Comparison of ENCODE assay signal across 11 cellular contexts in the genomic region with DNA sequence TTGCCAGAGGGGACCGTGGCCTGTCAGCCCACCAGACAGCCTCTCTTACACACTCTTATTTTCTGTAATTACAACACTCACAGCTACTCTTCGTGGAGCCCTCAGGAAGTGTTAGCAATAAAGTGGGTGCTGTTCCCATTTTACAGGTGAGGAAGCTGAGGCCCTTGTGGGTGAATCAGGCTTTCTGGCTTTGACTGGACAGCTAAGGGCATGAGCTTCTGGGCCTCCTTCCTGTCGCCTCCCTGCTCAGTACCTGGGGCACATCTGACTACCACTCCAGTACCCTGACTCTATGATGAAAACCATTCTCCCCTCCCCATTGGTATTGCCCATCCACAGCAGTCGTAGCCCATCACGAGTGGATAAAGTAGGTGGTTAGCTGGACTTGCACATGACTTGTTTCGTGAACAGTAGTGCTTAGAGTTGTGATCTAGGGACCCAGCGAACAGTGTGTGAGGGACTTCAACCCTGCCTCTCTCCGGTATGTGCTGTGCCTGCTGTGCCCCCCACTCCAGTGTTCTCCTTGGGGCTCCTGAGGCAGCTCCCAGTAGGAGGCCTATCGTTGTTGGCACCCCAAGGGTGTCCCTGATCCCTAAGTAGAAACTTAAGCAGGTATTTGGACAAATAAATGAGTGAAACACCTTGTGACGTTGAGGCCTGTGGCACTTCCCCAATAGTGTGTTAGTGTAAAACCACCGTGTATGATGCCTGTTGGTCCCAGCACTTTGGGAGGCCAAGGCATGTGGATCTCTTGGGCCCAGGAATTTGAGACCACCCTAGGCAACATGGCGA. TPM values are rescaled to one million over a fixed set of nuclear protein-coding genes. Genes with fewer than 3 reads are reported as not detected.
A peak's percentile ranks its signal among the peaks of the same experiment; 100 is the strongest.
DNase-seq lines count a peak whose midpoint lies in the region; ATAC-seq, FAIRE-seq and TF ChIP-seq lines count a peak whose summit lies in the region.
"Had no signal": no experiment of that assay in that cellular context is flagged by ENCODE, and none has a peak within 500 bp of the region (broad histone marks: within the 10 kb centered on the region; RNA-seq: fewer than 3 reads in every experiment).

No MANE protein-coding gene starts in this region.

- no peaks in the 10 kb centered on the region for H3K9me3 ChIP-seq in SU-DHL-6 (ENCODE audit: insufficient read depth, low read length)
- H3K9me3 ChIP-seq in H1 (ENCODE audit: insufficient read depth in 2 of 2, low read depth in 1 of 2, low read length in 1 of 2) = no peaks in the 10 kb centered on the region

- H3K27me3 ChIP-seq in SU-DHL-6 (ENCODE audit: low read length) (no peaks in the 10 kb centered on the region), H1 (replicated peaks in 1 of 4; ENCODE audit: control insufficient read depth in 3 of 4, extremely low read depth in 1 of 4, insufficient read depth in 3 of 4, low read length in 3 of 4) (no peaks in the 10 kb centered on the region), H7 (ENCODE audit: control insufficient read depth, insufficient read depth, low read length) (no peaks in the 10 kb centered on the region)

- H3K23me2 ChIP-seq in H1 (ENCODE audit: low read depth, low read length) = no peaks in the 10 kb centered on the region; the same call in 1 of the 2 replicates

- peak in 1 of 2 experiments; percentile 22; a peak in 1 of 3 replicates for TF ChIP-seq POLR2A in H1 (IDR thresholded peaks at IDR 0.05; ENCODE audit: control extremely low read depth in 1 of 2, low read depth in 2 of 2, low read length in 2 of 2)

- H3K36me3 ChIP-seq in SU-DHL-6 (ENCODE audit: low read length) (no peaks in the 10 kb centered on the region), H1 (ENCODE audit: control insufficient read depth in 2 of 4, insufficient read depth in 4 of 4, low read length in 3 of 4) (no peaks in the 10 kb centered on the region), H7 (replicated peaks; ENCODE audit: control insufficient read depth, insufficient read depth, low read length) (no peaks in the 10 kb centered on the region)

- ATAC-seq in HG02642 (IDR thresholded peaks at IDR 0.05; ENCODE audit: poor library complexity, unreplicated experiment) (no peak), sciatic nerve (no peak)

- H3K4me1 Mint-ChIP-seq in activated naive CD4-positive, alpha-beta T cell treated with anti-CD3 and anti-CD28 coated beads, Interleukin-2, amount 50 U/mL, for 24 hours = peaks cover 79% of the 10 kb centered on the region
- peaks cover 78% of the 10 kb centered on the region for H3K4me1 Mint-ChIP-seq in stimulated activated naive CD8-positive, alpha-beta T cell treated with anti-CD3 and anti-CD28 coated beads, Interleukin-15, Interleukin-2, amounts not matched to agents 100 ng/mL and 50 ng/mL, for 24 hours (ENCODE audit: low read depth)

- no peak for FAIRE-seq in H1 (lab: Jason Lieb, UNC)

- H2BK20ac ChIP-seq in H1 (ENCODE audit: low read length) = no peak overlapping the region

- no peak overlapping the region for H3K4me3 ChIP-seq in SU-DHL-6 (ENCODE audit: insufficient read depth, low read length, poor library complexity, severe bottlenecking)
- no peak overlapping the region for H3K4me3 ChIP-seq in H1 (ENCODE audit: extremely low read depth in 1 of 4, insufficient read depth in 2 of 4, low read depth in 3 of 4, low read length in 4 of 4)
- no peak overlapping the region for H3K4me3 ChIP-seq in H7 (ENCODE audit: insufficient read depth, low read depth, low read length)

- H2BK5ac ChIP-seq in H1 (ENCODE audit: low read depth, low read length) = peak overlapping the region; percentile 81

- H3K4me1 ChIP-seq in H1 (replicated peaks in 1 of 4; ENCODE audit: control insufficient read depth in 3 of 4, insufficient read depth in 4 of 4, low read length in 3 of 4) = peaks cover 7 to 18% (median 10%) of the 10 kb centered on the region in 4 experiments; a peak in 6 of 7 replicates

- H4K20me1 ChIP-seq in SU-DHL-6 (ENCODE audit: low read depth, low read length) (peaks cover 12% of the 10 kb centered on the region; the same call in 1 of the 2 replicates), H1 (replicated peaks in 1 of 2; ENCODE audit: control insufficient read depth in 1 of 2, insufficient read depth in 2 of 2, low read length in 2 of 2) (peaks cover 30 to 45% of the 10 kb centered on the region in 2 experiments)

- H3K56ac ChIP-seq in H1 (replicated peaks; ENCODE audit: insufficient read length, low read depth, low read length) = no peak overlapping the region

- H3K14ac ChIP-seq in H1 (ENCODE audit: insufficient read length) = no peak overlapping the region

- no peak overlapping the region for H3K9ac ChIP-seq in SU-DHL-6 (ENCODE audit: low read length)
- H3K9ac ChIP-seq in H1 (replicated peaks in 1 of 4; ENCODE audit: extremely low read depth in 1 of 4, low read depth in 3 of 4, low read length in 3 of 4) = no peak overlapping the region

- H2BK120ac ChIP-seq in H1 (replicated peaks; ENCODE audit: low read depth, low read length) = no peak overlapping the region

- H4K5ac ChIP-seq in H1 (ENCODE audit: insufficient read length, low read depth, low read length) = no peak overlapping the region

- peaks cover 13% of the 10 kb centered on the region for H3K36me3 Mint-ChIP-seq in activated naive CD4-positive, alpha-beta T cell treated with anti-CD3 and anti-CD28 coated beads, Interleukin-2, amount 50 U/mL, for 24 hours
- H3K36me3 Mint-ChIP-seq in stimulated activated naive CD8-positive, alpha-beta T cell treated with anti-CD3 and anti-CD28 coated beads, Interleukin-15, Interleukin-2, amounts not matched to agents 100 ng/mL and 50 ng/mL, for 24 hours (ENCODE audit: low read depth) = peaks cover 30% of the 10 kb centered on the region

- no peak for DNase-seq in activated naive CD4-positive, alpha-beta T cell treated with anti-CD3 and anti-CD28 coated beads, Interleukin-2, amount 50 U/mL, for 16 hours
- no peak for DNase-seq in H1 (ENCODE audit: low read depth in 1 of 2, low spot score in 2 of 2)
- no peak for DNase-seq in sciatic nerve (ENCODE audit: low spot score)
- DNase-seq in H7 = no peak
- DNase-seq: amygdala, NCI-H1092 treated with DMSO at 0.1 percent for 48 hours, T1000 had no signal

- TF ChIP-seq RAD21 in H1 (IDR thresholded peaks at IDR 0.05 in 1 of 2, conservative IDR thresholded peaks at IDR 0.05 in 1 of 2; ENCODE audit: low read depth in 2 of 2, low read length in 2 of 2) = no peak

- H3F3A ChIP-seq in SU-DHL-6 (ENCODE audit: insufficient read depth) = peaks cover 16% of the 10 kb centered on the region; the same call in 1 of the 2 replicates

- H3K4me3 Mint-ChIP-seq in activated naive CD4-positive, alpha-beta T cell treated with anti-CD3 and anti-CD28 coated beads, Interleukin-2, amount 50 U/mL, for 24 hours = no peak overlapping the region
- peak overlapping the region; percentile 23 for H3K4me3 Mint-ChIP-seq in stimulated activated naive CD8-positive, alpha-beta T cell treated with anti-CD3 and anti-CD28 coated beads, Interleukin-15, Interleukin-2, amounts not matched to agents 100 ng/mL and 50 ng/mL, for 24 hours

- H3K79me2 ChIP-seq in SU-DHL-6 (ENCODE audit: insufficient read depth, low read length) (peaks cover 92% of the 10 kb centered on the region), H1 (ENCODE audit: control insufficient read depth in 1 of 2, insufficient read depth in 2 of 2, low read length in 2 of 2) (peaks cover 45 to 96% of the 10 kb centered on the region in 2 experiments)

- H3K4me2 ChIP-seq in SU-DHL-6 (ENCODE audit: low read depth, low read length, poor library complexity, severe bottlenecking) = peak overlapping the region; percentile 2
- no peak overlapping the region for H3K4me2 ChIP-seq in H1 (ENCODE audit: insufficient read depth in 1 of 2, low read depth in 2 of 2, low read length in 2 of 2)

- H2AFZ ChIP-seq in SU-DHL-6 (ENCODE audit: low read depth, low read length, severe bottlenecking) = no peak overlapping the region
- no peak overlapping the region for H2AFZ ChIP-seq in H1 (ENCODE audit: low read length)

- no peak for TF ChIP-seq EP300 in H1 (IDR thresholded peaks at IDR 0.05; ENCODE audit: borderline replicate concordance in 1 of 2, low read depth in 2 of 2, low read length in 2 of 2)

- H3K4ac ChIP-seq in H1 (replicated peaks; ENCODE audit: insufficient read length, low read depth, low read length) = no peak overlapping the region

- CTCF ChIA-PET in H1 (lab: Charles Lee; ENCODE audit: partially characterized antibody) = interaction anchor here (0.7 to 2.2 kb wide), 6 partner anchors 12 to 77 kb away, joined by 3 to 7 read pairs (median 3); no protein-coding TSS in a partner anchor

- H3K27me3 Mint-ChIP-seq in activated naive CD4-positive, alpha-beta T cell treated with anti-CD3 and anti-CD28 coated beads, Interleukin-2, amount 50 U/mL, for 24 hours = no peaks in the 10 kb centered on the region
- H3K27me3 Mint-ChIP-seq in stimulated activated naive CD8-positive, alpha-beta T cell treated with anti-CD3 and anti-CD28 coated beads, Interleukin-15, Interleukin-2, amounts not matched to agents 100 ng/mL and 50 ng/mL, for 24 hours = no peaks in the 10 kb centered on the region

- peaks cover 39% of the 10 kb centered on the region for H3K79me1 ChIP-seq in H1 (ENCODE audit: low read depth, low read length)

- no peak for TF ChIP-seq CTCF in SU-DHL-6 (IDR thresholded peaks at IDR 0.05; ENCODE audit: insufficient read depth, low read length, poor library complexity, severe bottlenecking)
- no peak for TF ChIP-seq CTCF in H1 (IDR thresholded peaks at IDR 0.05; ENCODE audit: control extremely low read depth in 1 of 3, insufficient read depth in 1 of 3, low read depth in 1 of 3, low read length in 3 of 3)

- H3K9me2 ChIP-seq in SU-DHL-6 (replicated peaks; ENCODE audit: insufficient read depth, low read length) = no peaks in the 10 kb centered on the region

- no peak overlapping the region for H3K18ac ChIP-seq in H1 (ENCODE audit: extremely low read depth, low read length)

- H3K23ac ChIP-seq in H1 (ENCODE audit: insufficient read length) = no peak overlapping the region

- H2BK15ac ChIP-seq in H1 (ENCODE audit: low read length) = no peak overlapping the region

- H4K8ac ChIP-seq in H1 (ENCODE audit: extremely low read depth, insufficient read depth, low read length) = no peak overlapping the region

- POLR2A ChIA-PET in H1 (lab: Charles Lee; ENCODE audit: partially characterized antibody) = interaction anchor here (0.7 to 1.4 kb wide), 3 partner anchors 15 to 143 kb away, joined by 3 to 4 read pairs (median 4); no protein-coding TSS in a partner anchor

- H2AK5ac ChIP-seq in H1 (ENCODE audit: low read depth, low read length) = no peak overlapping the region; the same call in 1 of the 2 replicates

- H3K9me3 Mint-ChIP-seq in activated naive CD4-positive, alpha-beta T cell treated with anti-CD3 and anti-CD28 coated beads, Interleukin-2, amount 50 U/mL, for 24 hours = peaks cover 4% of the 10 kb centered on the region
- peaks cover 5% of the 10 kb centered on the region for H3K9me3 Mint-ChIP-seq in stimulated activated naive CD8-positive, alpha-beta T cell treated with anti-CD3 and anti-CD28 coated beads, Interleukin-15, Interleukin-2, amounts not matched to agents 100 ng/mL and 50 ng/mL, for 24 hours

- H4K91ac ChIP-seq in H1 (replicated peaks; ENCODE audit: insufficient read length, low read length) = no peak overlapping the region

- H2BK12ac ChIP-seq in H1 (ENCODE audit: low read depth, low read length) = no peak overlapping the region

- H3K27ac Mint-ChIP-seq in activated naive CD4-positive, alpha-beta T cell treated with anti-CD3 and anti-CD28 coated beads, Interleukin-2, amount 50 U/mL, for 24 hours = peak overlapping the region; percentile 46
- H3K27ac Mint-ChIP-seq in stimulated activated naive CD8-positive, alpha-beta T cell treated with anti-CD3 and anti-CD28 coated beads, Interleukin-15, Interleukin-2, amounts not matched to agents 100 ng/mL and 50 ng/mL, for 24 hours = peak overlapping the region; percentile 75

- WGBS in H1 (ENCODE audit: extremely low coverage in 1 of 2, insufficient coverage in 1 of 2, insufficient read length in 1 of 2, insufficient replicate concordance in 2 of 2, low coverage in 1 of 2, low lambda C conversion rate in 2 of 2, missing lambda C conversion rate in 1 of 2), 2 experiments = 87% methylated on average over 12 of the region's 12 CpGs; no CpG with 5 or more reads in 1 of the 2 experiments

- intact Hi-C loops in sciatic nerve (cut with DNase I) = no loop called here

- H3K27ac ChIP-seq in SU-DHL-6 (ENCODE audit: low read depth, low read length) = peak overlapping the region; percentile 48
- H3K27ac ChIP-seq in H1 (ENCODE audit: low read depth, low read length) = 0 out of 2 replicates have a peak overlapping the region, but pooled peaks have one; percentile 11

RNA-seq across cellular contexts. Expression of a gene that starts 38.6 kb away (rescaled TPM):
- 205 and 210 TPM in 2 replicates for total RNA-seq in H1 (2021; fragmentation: NEBNext Ultra II Directional; extraction: Animal tissue kit (Norgen Biotek cat#: 25700))
- polyA plus RNA-seq in H1 (2011; rRNA removed) = 38.4 and 54.9 TPM in 2 replicates
- polyA plus RNA-seq in H1 (2011; cell fraction: cytosol; rRNA removed) = 40.1 TPM
- 48.0 TPM for polyA plus RNA-seq in H1 (2011; cell fraction: nucleus; rRNA removed)
- 71.5 to 98.9 TPM (median 84.3 TPM) in 4 replicates for polyA plus RNA-seq in H1 (2012, experiment 1 of 2)
- 49.7 TPM for polyA plus RNA-seq in H1 (2012, experiment 2 of 2)
- 69.1 TPM for polyA plus RNA-seq in H1 (2013, experiment 1 of 2)
- 71.8 TPM for polyA plus RNA-seq in H1 (2013, experiment 2 of 2)
- polyA minus RNA-seq in H1 (2011; rRNA and poly(A)+ RNA removed) = 22.1 and 22.6 TPM in 2 replicates
- polyA minus RNA-seq in H1 (2011; cell fraction: cytosol; rRNA and poly(A)+ RNA removed) = 76.8 TPM
- polyA minus RNA-seq in H1 (2011; cell fraction: nucleus; rRNA and poly(A)+ RNA removed) = 33.9 TPM
- 57.7 TPM for total RNA-seq in sciatic nerve
- total RNA-seq in H7 (2014; rRNA removed; shearing (Covaris generic)) = 104 and 130 TPM in 2 replicates
